In genomic region chrX:73855546-73855945, GRCh38 we compare ENCODE assay signal across 8 cellular contexts. TPM values are rescaled to one million over a fixed set of nuclear protein-coding genes. Genes with fewer than 3 reads are reported as not detected.
DNase-seq lines count a peak whose midpoint lies in the region; ATAC-seq and TF ChIP-seq lines count a peak whose summit lies in the region.

No MANE protein-coding gene starts in this region.

- no peaks in the 10 kb centered on the region for H3K9me2 ChIP-seq in hepatocyte (replicated peaks; ENCODE audit: insufficient read depth)

- H3K27ac ChIP-seq in hepatocyte (no peak overlapping the region), smooth muscle cell (ENCODE audit: low read depth) (no peak overlapping the region)

- H3K4me3 Mint-ChIP-seq in T-helper 17 cell, result no peak overlapping the region

- H3K27me3 ChIP-seq in hepatocyte (no peaks in the 10 kb centered on the region), smooth muscle cell (ENCODE audit: low read depth) (no peaks in the 10 kb centered on the region)

- 0% methylated on average over 2 of the region's 2 CpGs for whole genome bisulfite sequencing in hepatocyte (ENCODE audit: low lambda C conversion rate, missing lambda C conversion rate)
- WGBS in smooth muscle cell (ENCODE audit: low lambda C conversion rate), result 0% methylated on average over 2 of the region's 2 CpGs

- H3K27ac Mint-ChIP-seq in T-helper 17 cell, result no peak overlapping the region

- ATAC-seq in T-helper 17 cell (peak; percentile 53), HG02588 (IDR thresholded peaks at IDR 0.05; ENCODE audit: unreplicated experiment) (no peak)

- H3K4me1 ChIP-seq in hepatocyte (ENCODE audit: insufficient read depth), result no peaks in the 10 kb centered on the region
- H3K4me1 ChIP-seq in smooth muscle cell (ENCODE audit: low read depth), result no peaks in the 10 kb centered on the region

- no peaks in the 10 kb centered on the region for H4K20me1 ChIP-seq in hepatocyte (ENCODE audit: insufficient read depth, poor library complexity, severe bottlenecking)
- H4K20me1 ChIP-seq in smooth muscle cell (ENCODE audit: low read depth), result no peaks in the 10 kb centered on the region

- H3K36me3 ChIP-seq in hepatocyte (replicated peaks; ENCODE audit: insufficient read depth, low read depth) (no peaks in the 10 kb centered on the region), smooth muscle cell (ENCODE audit: low read depth) (no peaks in the 10 kb centered on the region)

- H3K4me2 ChIP-seq in hepatocyte, result no peak overlapping the region
- H3K4me2 ChIP-seq in smooth muscle cell, result no peak overlapping the region

- no peaks in the 10 kb centered on the region for H3K36me3 Mint-ChIP-seq in T-helper 17 cell (ENCODE audit: low read depth)

- H2AFZ ChIP-seq in hepatocyte (no peak overlapping the region), smooth muscle cell (ENCODE audit: low read depth) (no peak overlapping the region)

- no peaks in the 10 kb centered on the region for H3K4me1 Mint-ChIP-seq in T-helper 17 cell

- peak; percentile 49 for TF ChIP-seq CTCF in NB4 (IDR thresholded peaks at IDR 0.05; ENCODE audit: low read depth, low read length)
- TF ChIP-seq CTCF in hepatocyte (IDR thresholded peaks at IDR 0.05; ENCODE audit: poor library complexity), result peak; percentile 94
- TF ChIP-seq CTCF in smooth muscle cell (IDR thresholded peaks at IDR 0.05; ENCODE audit: borderline replicate concordance, insufficient read depth, poor library complexity, severe bottlenecking), result peak; percentile 93

- H3K4me3 ChIP-seq in NB4 (ENCODE audit: low read depth, low read length), result no peak overlapping the region
- no peak overlapping the region for H3K4me3 ChIP-seq in hepatocyte
- H3K4me3 ChIP-seq in smooth muscle cell, result no peak overlapping the region

- H3K9me3 ChIP-seq in T-helper 17 cell (ENCODE audit: control insufficient read depth, low read length, poor library complexity, severe bottlenecking) (no peaks in the 10 kb centered on the region), hepatocyte (ENCODE audit: low read depth) (no peaks in the 10 kb centered on the region), smooth muscle cell (replicated peaks; ENCODE audit: low read depth) (no peaks in the 10 kb centered on the region)

- DNase-seq in NK-92 treated with Interleukin-12 subunit alpha and Interleukin-12 subunit beta, amount 100 ng/mL, for 24 hours (lab: John Stamatoyannopoulos, UW), result peak; percentile 25
- DNase-seq in NK-92 (lab: John Stamatoyannopoulos, UW; ENCODE audit: unreplicated experiment) (no peak), NB4 (ENCODE audit: low read depth) (peak; percentile 68), T-helper 17 cell (peak; percentile 11 to 47 (median 22)), amniotic stem cell (lab: John Stamatoyannopoulos, UW) (peak; percentile 44), hepatocyte (ENCODE audit: low spot score) (peak; percentile 80), smooth muscle cell (lab: John Stamatoyannopoulos, UW; ENCODE audit: unreplicated experiment) (peak; percentile 15)

- TF ChIP-seq POLR2A in NB4 (IDR thresholded peaks at IDR 0.05; ENCODE audit: extremely low read depth, insufficient read length), result no peak

- H3K79me2 ChIP-seq in hepatocyte (no peaks in the 10 kb centered on the region), smooth muscle cell (ENCODE audit: low read depth) (no peaks in the 10 kb centered on the region)

- no peaks in the 10 kb centered on the region for H3F3A ChIP-seq in smooth muscle cell (ENCODE audit: low read depth)

- H3K9ac ChIP-seq in smooth muscle cell (ENCODE audit: low read depth), result no peak overlapping the region

- no peaks in the 10 kb centered on the region for H3K27me3 Mint-ChIP-seq in T-helper 17 cell

RNA-seq across cellular contexts. Expression of gene XIST, which starts 3.0 kb away (rescaled TPM):
- not detected for total RNA-seq in T-helper 17 cell
- not detected in 2 replicates for total RNA-seq in hepatocyte
- polyA plus RNA-seq in hepatocyte, result 0.01 TPM in 1 of 2 replicates, not detected in the other
- total RNA-seq in smooth muscle cell, result not detected in 2 replicates
- polyA plus RNA-seq in smooth muscle cell, result not detected in 2 replicates
